In genomic region chr15:36414670-36415069, GRCh38 we compare ENCODE assay signal across 2 cellular contexts.
TF ChIP-seq lines count a peak whose summit lies in the region.

No MANE protein-coding gene starts in this region.

TF ChIP-seq in A549, 52 proteins besides CTCF, POLR2A, EP300 and RAD21:
- no peak for TF ChIP-seq PHF8 (IDR thresholded peaks at IDR 0.05; ENCODE audit: borderline replicate concordance, low read depth)
- TF ChIP-seq HDAC2 (IDR thresholded peaks at IDR 0.05), result no peak
- TF ChIP-seq HMGXB4 (CRISPR knock-in tag; IDR thresholded peaks at IDR 0.05; ENCODE audit: borderline replicate concordance), result no peak
- TF ChIP-seq MAFK (IDR thresholded peaks at IDR 0.05; ENCODE audit: partially characterized antibody), result peak; percentile 66
- TF ChIP-seq HOXA7 (CRISPR knock-in tag; IDR thresholded peaks at IDR 0.05), result no peak
- no peak for TF ChIP-seq NPAS2 (CRISPR knock-in tag; IDR thresholded peaks at IDR 0.05; ENCODE audit: borderline replicate concordance)
- TF ChIP-seq BHLHE40 (IDR thresholded peaks at IDR 0.05; ENCODE audit: low read depth, low read length), result no peak

TF ChIP-seq in IMR-90, 13 proteins besides CTCF, POLR2A, EP300 and RAD21:
- no peak for TF ChIP-seq RCOR1 (IDR thresholded peaks at IDR 0.05; ENCODE audit: insufficient replicate concordance, low read length)
- TF ChIP-seq CEBPB (IDR thresholded peaks at IDR 0.05; ENCODE audit: low read depth, low read length), result no peak
- TF ChIP-seq SMC3 (IDR thresholded peaks at IDR 0.05; ENCODE audit: low read depth, low read length), result no peak
